ENCODE assay signal across 23 cellular contexts in genomic region chr1:236786453-236786852, GRCh38. TPM values are rescaled to one million over a fixed set of nuclear protein-coding genes. Genes with fewer than 3 reads are reported as not detected.
DNase-seq lines count a peak whose midpoint lies in the region; ATAC-seq and TF ChIP-seq lines count a peak whose summit lies in the region.
"Had no signal": no experiment of that assay in that cellular context is flagged by ENCODE, and none has a peak within 500 bp of the region (broad histone marks: within the 10 kb centered on the region; RNA-seq: fewer than 3 reads in every experiment).

No MANE protein-coding gene starts in this region.

- H3K9ac ChIP-seq in endodermal cell (ENCODE audit: extremely low read depth, low read length, poor library complexity, severe bottlenecking) (no peak overlapping the region), neuronal stem cell (ENCODE audit: low read depth, low read length, poor library complexity) (no peak overlapping the region)
- H3K9ac ChIP-seq: BLaER1 had no signal

- H2BK15ac ChIP-seq in neuronal stem cell (ENCODE audit: low read length) = no peak overlapping the region

- H3K27me3 ChIP-seq in endodermal cell (ENCODE audit: control insufficient read depth, insufficient read depth, low read length, poor library complexity, severe bottlenecking) (peaks cover 2% of the 10 kb centered on the region), neuronal stem cell (ENCODE audit: control insufficient read depth in 3 of 3, insufficient read depth in 3 of 3, low read depth in 1 of 3, low read length in 3 of 3) (peaks cover 0 to 3% (median 0%) of the 10 kb centered on the region in 3 experiments)
- H3K27me3 ChIP-seq: BE2C, BLaER1 had no signal

- 93% methylated on average over 5 to 16 of the region's 16 CpGs for WGBS in endodermal cell (ENCODE audit: insufficient coverage in 1 of 2, insufficient read length in 1 of 2), 2 experiments
- WGBS in neuronal stem cell (ENCODE audit: extremely low coverage in 2 of 2, insufficient read length in 2 of 2, insufficient replicate concordance in 1 of 2), 2 donors = no CpG with 5 or more reads among the region's 16 CpGs

- H3K27me3 Mint-ChIP-seq in endodermal cell (ENCODE audit: insufficient read depth) = peaks cover 10% of the 10 kb centered on the region
- H3K27me3 Mint-ChIP-seq in activated CD4-positive, alpha-beta memory T cell treated with anti-CD3 and anti-CD28 coated beads, Interleukin-2, amount 10 ng/mL, durations not matched to agents 7 days and 5 days = peaks cover 6% of the 10 kb centered on the region

- DNase-seq in endodermal cell (peak; percentile 40), neuronal stem cell (ENCODE audit: low spot score) (no peak), SKM-1 (lab: John Stamatoyannopoulos, UW; ENCODE audit: unreplicated experiment) (no peak)
- no peak for DNase-seq in activated CD4-positive, alpha-beta memory T cell treated with anti-CD3 and anti-CD28 coated beads, Interleukin-2, amount 10 ng/mL, durations not matched to agents 7 days and 5 days
- DNase-seq: 8988T; ACHN; BE2C; C1 segment of cervical spinal cord; CD4-positive, alpha-beta memory T cell; CD4-positive, CD25-positive, alpha-beta regulatory T cell; CD8-positive, alpha-beta memory T cell; COR-L47; DMS 273 treated with DMSO at 0.1 percent for 48 hours; DMS153; DMS53; DMS79; DND-41; EL; GDM1 had no signal

- H3K36me3 ChIP-seq in endodermal cell (ENCODE audit: control insufficient read depth, insufficient read depth, low read length) = no peaks in the 10 kb centered on the region
- H3K36me3 ChIP-seq in neuronal stem cell (replicated peaks in 1 of 2; ENCODE audit: control insufficient read depth in 2 of 2, insufficient read depth in 2 of 2, low read length in 2 of 2) = no peaks in the 10 kb centered on the region
- H3K36me3 ChIP-seq: BE2C, BLaER1 had no signal

- peak overlapping the region; percentile 56 for H2AK5ac ChIP-seq in neuronal stem cell (ENCODE audit: low read depth, low read length)

- H2AFZ ChIP-seq in neuronal stem cell (ENCODE audit: low read length) = peak overlapping the region; percentile 35

- no peak overlapping the region for H2BK120ac ChIP-seq in neuronal stem cell (ENCODE audit: low read depth, low read length)

- no peak overlapping the region for H2BK12ac ChIP-seq in neuronal stem cell (ENCODE audit: low read length)

- H3K36me3 Mint-ChIP-seq in endodermal cell (ENCODE audit: low read depth) = no peaks in the 10 kb centered on the region
- H3K36me3 Mint-ChIP-seq in activated CD4-positive, alpha-beta memory T cell treated with anti-CD3 and anti-CD28 coated beads, Interleukin-2, amount 10 ng/mL, durations not matched to agents 7 days and 5 days (ENCODE audit: low read depth) = no peaks in the 10 kb centered on the region
- H3K36me3 Mint-ChIP-seq: CD14-positive monocyte; CD4-positive, alpha-beta memory T cell; CD4-positive, CD25-positive, alpha-beta regulatory T cell; CD8-positive, alpha-beta memory T cell had no signal

- POLR2A ChIA-PET in activated CD4-positive, alpha-beta memory T cell treated with anti-CD3 and anti-CD28 coated beads, Interleukin-2, amount 10 ng/mL, durations not matched to agents 7 days and 5 days (lab: Charles Lee) = interaction anchor here (1.2 kb wide), 1 partner anchor 8 kb away, joined by 7 read pairs; the partner anchor contains the start of gene MTR

- H3K14ac ChIP-seq in neuronal stem cell (ENCODE audit: low read length) = no peak overlapping the region

- H3K4me1 ChIP-seq in endodermal cell (ENCODE audit: control insufficient read depth, insufficient read depth, low read length) = no peaks in the 10 kb centered on the region
- no peaks in the 10 kb centered on the region for H3K4me1 ChIP-seq in neuronal stem cell (ENCODE audit: control insufficient read depth in 2 of 2, insufficient read depth in 1 of 2, low read depth in 1 of 2, low read length in 2 of 2)
- H3K4me1 ChIP-seq: BE2C, BLaER1 had no signal

- no peak overlapping the region for H3K4ac ChIP-seq in neuronal stem cell (ENCODE audit: low read length)

- no peak overlapping the region for H2BK5ac ChIP-seq in neuronal stem cell (ENCODE audit: low read length)

- H3K27ac ChIP-seq in endodermal cell (ENCODE audit: low read depth, low read length) = no peak overlapping the region
- no peak overlapping the region for H3K27ac ChIP-seq in neuronal stem cell (replicated peaks; ENCODE audit: low read length)
- H3K27ac ChIP-seq: BLaER1 had no signal

- H3K4me1 Mint-ChIP-seq in endodermal cell = peaks cover 4% of the 10 kb centered on the region
- no peaks in the 10 kb centered on the region for H3K4me1 Mint-ChIP-seq in activated CD4-positive, alpha-beta memory T cell treated with anti-CD3 and anti-CD28 coated beads, Interleukin-2, amount 10 ng/mL, durations not matched to agents 7 days and 5 days
- H3K4me1 Mint-ChIP-seq: CD14-positive monocyte; CD4-positive, alpha-beta memory T cell; CD4-positive, CD25-positive, alpha-beta regulatory T cell; CD8-positive, alpha-beta memory T cell had no signal

- CTCF ChIA-PET in activated CD4-positive, alpha-beta memory T cell treated with anti-CD3 and anti-CD28 coated beads, Interleukin-2, amount 10 ng/mL, durations not matched to agents 7 days and 5 days (lab: Charles Lee) = interaction anchor here (1.4 to 1.7 kb wide), 2 partner anchors 12 to 27 kb away, joined by 3 to 5 read pairs; no protein-coding TSS in a partner anchor

- H3K79me1 ChIP-seq in neuronal stem cell (ENCODE audit: low read depth, low read length) = no peaks in the 10 kb centered on the region

- H3K4me2 ChIP-seq in neuronal stem cell (ENCODE audit: insufficient read depth, low read length, poor library complexity, severe bottlenecking) = no peak overlapping the region
- H3K4me2 ChIP-seq: BLaER1 had no signal

- H3K27ac Mint-ChIP-seq in endodermal cell = no peak overlapping the region
- H3K27ac Mint-ChIP-seq in activated CD4-positive, alpha-beta memory T cell treated with anti-CD3 and anti-CD28 coated beads, Interleukin-2, amount 10 ng/mL, durations not matched to agents 7 days and 5 days = no peak overlapping the region
- H3K27ac Mint-ChIP-seq: CD14-positive monocyte; CD4-positive, alpha-beta memory T cell; CD4-positive, CD25-positive, alpha-beta regulatory T cell had no signal

- no peak for TF ChIP-seq CTCF in endodermal cell (conservative IDR thresholded peaks at IDR 0.05)

- ATAC-seq in GM21723 (IDR thresholded peaks at IDR 0.05; ENCODE audit: unreplicated experiment) = no peak
- ATAC-seq: GM12878 had no signal

- no peak overlapping the region for H4K8ac ChIP-seq in neuronal stem cell (ENCODE audit: low read depth, low read length)

- no peak overlapping the region for H3K23ac ChIP-seq in neuronal stem cell (ENCODE audit: low read depth, low read length, poor library complexity)

- H4K91ac ChIP-seq in neuronal stem cell (ENCODE audit: low read depth, low read length, poor library complexity) = no peak overlapping the region

- peak overlapping the region; percentile 64 for H3K18ac ChIP-seq in neuronal stem cell (ENCODE audit: low read length)

- no peaks in the 10 kb centered on the region for H3K9me3 Mint-ChIP-seq in endodermal cell
- no peaks in the 10 kb centered on the region for H3K9me3 Mint-ChIP-seq in activated CD4-positive, alpha-beta memory T cell treated with anti-CD3 and anti-CD28 coated beads, Interleukin-2, amount 10 ng/mL, durations not matched to agents 7 days and 5 days
- H3K9me3 Mint-ChIP-seq: CD4-positive, alpha-beta memory T cell had no signal

- H3K9me3 ChIP-seq in endodermal cell (ENCODE audit: control insufficient read depth, low read length) (no peaks in the 10 kb centered on the region), neuronal stem cell (replicated peaks in 1 of 2; ENCODE audit: control insufficient read depth in 2 of 2, insufficient read depth in 1 of 2, low read depth in 1 of 2, low read length in 2 of 2) (no peaks in the 10 kb centered on the region)
- H3K9me3 ChIP-seq: BE2C had no signal

- H3K4me3 ChIP-seq in endodermal cell (ENCODE audit: low read length) (no peak overlapping the region), neuronal stem cell (ENCODE audit: low read length in 2 of 2) (no peak overlapping the region)
- H3K4me3 ChIP-seq: BLaER1, GM12878 had no signal

- H3K4me3 Mint-ChIP-seq in endodermal cell = no peak overlapping the region
- H3K4me3 Mint-ChIP-seq in activated CD4-positive, alpha-beta memory T cell treated with anti-CD3 and anti-CD28 coated beads, Interleukin-2, amount 10 ng/mL, durations not matched to agents 7 days and 5 days = no peak overlapping the region
- H3K4me3 Mint-ChIP-seq: CD14-positive monocyte; CD4-positive, alpha-beta memory T cell; CD4-positive, CD25-positive, alpha-beta regulatory T cell; CD8-positive, alpha-beta memory T cell had no signal

RNA-seq across cellular contexts. Expression of gene MTR, which starts 8.6 kb away (rescaled TPM):
- total RNA-seq in endodermal cell = 10 to 100 TPM; 28.5 to 29.5 TPM
- polyA plus RNA-seq in endodermal cell (2013, experiment 1 of 2) = 12.0 TPM
- polyA plus RNA-seq in endodermal cell (2013, experiment 2 of 2) = 12.2 TPM
- 6.7 TPM for polyA plus RNA-seq in neuronal stem cell (2013, experiment 1 of 2)
- 7.0 TPM for polyA plus RNA-seq in neuronal stem cell (2013, experiment 2 of 2)
- total RNA-seq in activated CD4-positive, alpha-beta memory T cell treated with anti-CD3 and anti-CD28 coated beads, Interleukin-2, amount 10 ng/mL, durations not matched to agents 7 days and 5 days = 10 to 100 TPM; 43.9 to 46.4 TPM
